Comparison of ENCODE assay signal across 14 cellular contexts in genomic region chr6:136767583-136768307, GRCh38. TPM values are rescaled to one million over a fixed set of nuclear protein-coding genes. Genes with fewer than 3 reads are reported as not detected.
DNase-seq lines count a peak whose midpoint lies in the region; ATAC-seq and TF ChIP-seq lines count a peak whose summit lies in the region.
"Had no signal": no experiment of that assay in that cellular context is flagged by ENCODE, and none has a peak within 500 bp of the region (broad histone marks: within the 10 kb centered on the region; RNA-seq: fewer than 3 reads in every experiment).

No MANE protein-coding gene starts in this region.

- H3K4me1 Mint-ChIP-seq in Calu3 (ENCODE audit: low read depth, unreplicated experiment) = peaks cover 18% of the 10 kb centered on the region
- H3K4me1 Mint-ChIP-seq: brain had no signal

- no peak for TF ChIP-seq CTCF in Calu3 (IDR thresholded peaks at IDR 0.05; ENCODE audit: unreplicated experiment)
- TF ChIP-seq CTCF in OCI-LY7 (conservative IDR thresholded peaks at IDR 0.05; ENCODE audit: low read length) = no peak

- H3K4me3 ChIP-seq in BLaER1 (no peak overlapping the region), OCI-LY7 (ENCODE audit: low read depth, low read length, poor library complexity, severe bottlenecking) (peak overlapping the region; percentile 30)
- H3K4me3 ChIP-seq: HAP-1 had no signal

- intact Hi-C loops in Calu3 (cut with micrococcal nuclease; ENCODE audit: unreplicated experiment) (no loop called here), OCI-LY7 (cut with micrococcal nuclease; ENCODE audit: unreplicated experiment) (no loop called here)

- POLR2A ChIA-PET in OCI-LY7 (lab: Charles Lee) = interaction anchor here (0.6 to 1.3 kb wide), 5 partner anchors 9 to 50 kb away, joined by 3 to 6 read pairs (median 3); partner anchors contain the start of gene MAP3K5

- BruUV-seq in Calu3 (replicated peaks; lab: Mats Ljungman, UMichigan) (no TSS peak), OCI-LY7 (replicated peaks; lab: Mats Ljungman, UMichigan) (no TSS peak)

- H4K20me1 ChIP-seq in BLaER1 = peaks cover 4% of the 10 kb centered on the region; the same call in 1 of the 2 replicates
- H4K20me1 ChIP-seq in OCI-LY7 (ENCODE audit: insufficient read depth, low read length) = no peaks in the 10 kb centered on the region

- no peaks in the 10 kb centered on the region for H3K9me2 ChIP-seq in OCI-LY7 (ENCODE audit: insufficient read depth, low read length)

- peak overlapping the region; percentile 0; the same call in 1 of the 2 replicates for H2AFZ ChIP-seq in OCI-LY7 (ENCODE audit: low read length)

- H3K27ac Mint-ChIP-seq in Calu3 (ENCODE audit: unreplicated experiment) = peak overlapping the region; percentile 1
- H3K27ac Mint-ChIP-seq: brain, progenitor cell of endocrine pancreas had no signal

- DNase-seq in Calu3 (no peak), OCI-LY7 (ENCODE audit: low spot score) (no peak), left lobe of liver (ENCODE audit: low spot score) (no peak), HuH-7 (ENCODE audit: low spot score) (no peak), NCI-H345 (lab: John Stamatoyannopoulos, UW) (no peak), amygdala (lab: John Stamatoyannopoulos, UW) (no peak), NCI-H1436 treated with DMSO at 0.1 percent for 48 hours (lab: John Stamatoyannopoulos, UW) (no peak)
- DNase-seq: mammary epithelial cell; NCI-H1930; stimulated activated CD4-positive, alpha-beta T cell treated with anti-CD3 and anti-CD28 coated beads, Interleukin-2, amount 100 ng/mL, for 48 hours had no signal

- ATAC-seq in left lobe of liver = peak; percentile 45

- H3K27me3 Mint-ChIP-seq in Calu3 (ENCODE audit: unreplicated experiment) = no peaks in the 10 kb centered on the region
- H3K27me3 Mint-ChIP-seq: brain, progenitor cell of endocrine pancreas had no signal

- CTCF ChIA-PET in Calu3 (lab: Charles Lee) (interaction anchor here (0.6 kb wide), 1 partner anchor 30 kb away, joined by 4 read pairs; no protein-coding TSS in a partner anchor), OCI-LY7 (lab: Charles Lee; ENCODE audit: unreplicated experiment) (no interaction called here)

- peaks cover 11% of the 10 kb centered on the region; the same call in 1 of the 2 replicates for H3K9me3 ChIP-seq in BLaER1
- H3K9me3 ChIP-seq in OCI-LY7 (ENCODE audit: low read length) = peaks cover 3% of the 10 kb centered on the region; the same call in 1 of the 2 replicates
- H3K9me3 ChIP-seq: HAP-1 had no signal

- H3K27ac ChIP-seq in BLaER1 = no peak overlapping the region
- peak overlapping the region; percentile 48 for H3K27ac ChIP-seq in OCI-LY7 (ENCODE audit: low read depth, low read length, poor library complexity, severe bottlenecking)

- H3K4me1 ChIP-seq in BLaER1 (peaks cover 39% of the 10 kb centered on the region), OCI-LY7 (ENCODE audit: insufficient read depth, low read length, poor library complexity, severe bottlenecking) (peaks cover 73% of the 10 kb centered on the region)

- H3K9ac ChIP-seq in BLaER1 = no peak overlapping the region

- no peaks in the 10 kb centered on the region for H3K36me3 ChIP-seq in BLaER1
- H3K36me3 ChIP-seq in OCI-LY7 (ENCODE audit: insufficient read depth, low read length) = no peaks in the 10 kb centered on the region
- H3K36me3 ChIP-seq: HAP-1 had no signal

- H3K36me3 Mint-ChIP-seq in Calu3 (ENCODE audit: insufficient read depth, unreplicated experiment) = no peaks in the 10 kb centered on the region
- H3K36me3 Mint-ChIP-seq: brain had no signal

- peaks cover 64% of the 10 kb centered on the region for H3K79me2 ChIP-seq in OCI-LY7 (ENCODE audit: insufficient read depth, low read depth, low read length)

- peak overlapping the region; percentile 51 for H3K4me2 ChIP-seq in BLaER1
- H3K4me2 ChIP-seq in OCI-LY7 (ENCODE audit: low read length) = peak overlapping the region; percentile 68

- H3K4me3 Mint-ChIP-seq in Calu3 (ENCODE audit: low read depth, unreplicated experiment) = peak overlapping the region; percentile 1
- H3K4me3 Mint-ChIP-seq: brain had no signal

- H3K9me3 Mint-ChIP-seq in Calu3 (ENCODE audit: low read depth, unreplicated experiment) = no peaks in the 10 kb centered on the region
- H3K9me3 Mint-ChIP-seq: brain had no signal

- no peaks in the 10 kb centered on the region for H3K27me3 ChIP-seq in BLaER1

RNA-seq across cellular contexts. Expression of gene MAP3K5, which starts 24.5 kb away (rescaled TPM):
- total RNA-seq in Calu3 (2022) (15.3 and 15.8 TPM in 2 replicates), OCI-LY7 (2022) (16.6 and 17.1 TPM in 2 replicates), left lobe of liver (6.3 TPM)
- 12.0 and 13.8 TPM in 2 replicates for total RNA-seq in OCI-LY7 (2014; rRNA removed; shearing (Covaris generic))

RNA-seq across cellular contexts. Expression of gene PEX7, which starts 54.6 kb away (rescaled TPM):
- total RNA-seq in Calu3 (2022) (3.9 and 5.1 TPM in 2 replicates), OCI-LY7 (2022) (5.8 and 7.9 TPM in 2 replicates), left lobe of liver (5.6 TPM)
- 7.3 and 8.4 TPM in 2 replicates for total RNA-seq in OCI-LY7 (2014; rRNA removed; shearing (Covaris generic))
